Comparison of ENCODE assay signal across 13 cellular contexts in the genomic region with DNA sequence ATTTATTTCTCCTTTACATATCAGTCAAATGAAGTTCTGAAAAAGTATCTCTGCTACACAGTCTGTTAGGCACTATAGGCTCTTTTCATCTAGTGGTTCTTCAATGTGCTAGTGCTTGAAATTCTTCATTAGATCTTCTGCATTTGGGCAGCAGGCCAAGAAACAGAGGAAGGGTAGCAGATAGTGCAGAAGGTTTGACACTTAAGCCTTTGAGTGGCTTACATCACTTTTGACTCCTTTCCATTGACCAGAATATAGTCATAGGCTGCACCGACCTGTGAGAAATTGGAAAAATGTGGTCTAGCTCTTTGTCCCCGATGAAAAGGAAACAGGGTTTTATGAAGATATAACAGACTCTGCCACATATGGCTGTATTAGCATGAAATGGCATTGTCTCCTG.
"Had no signal": no experiment of that assay in that cellular context is flagged by ENCODE, and none has a peak within 500 bp of the region (broad histone marks: within the 10 kb centered on the region; RNA-seq: fewer than 3 reads in every experiment).

No MANE protein-coding gene starts in this region.

- H3K9me3 ChIP-seq: ascending aorta, mucosa of descending colon, prostate gland, right atrium auricular region, tibial artery had no signal

- H3K36me3 ChIP-seq: ascending aorta, prostate gland, right atrium auricular region, tibial artery had no signal

- H3K4me3 ChIP-seq: ascending aorta, mucosa of descending colon, prostate gland, right atrium auricular region, tibial artery had no signal

- H3K27me3 ChIP-seq: ascending aorta, right atrium auricular region, tibial artery had no signal

- DNase-seq: activated naive CD4-positive, alpha-beta T cell treated with anti-CD3 and anti-CD28 coated beads, Interleukin-2, amount 10 ng/mL, durations not matched to agents 7 days and 5 days; cerebellar nuclear complex; cortex of kidney; mesenchymal stem cell; mucosa of descending colon; naive B cell; stimulated activated CD4-positive, alpha-beta T cell treated with anti-CD3 and anti-CD28 coated beads, Interleukin-2, amount 100 ng/mL, for 24 hours; stimulated activated naive CD4-positive, alpha-beta T cell treated with Interleukin-2 at 50 U/mL for 16 hours; T1000; tibial artery had no signal

- H3K4me1 ChIP-seq: ascending aorta, prostate gland, right atrium auricular region, tibial artery had no signal

- H3K27ac ChIP-seq: ascending aorta, prostate gland, right atrium auricular region, tibial artery had no signal
